2 cellular contexts compared by ENCODE assay signal in the genomic region with DNA sequence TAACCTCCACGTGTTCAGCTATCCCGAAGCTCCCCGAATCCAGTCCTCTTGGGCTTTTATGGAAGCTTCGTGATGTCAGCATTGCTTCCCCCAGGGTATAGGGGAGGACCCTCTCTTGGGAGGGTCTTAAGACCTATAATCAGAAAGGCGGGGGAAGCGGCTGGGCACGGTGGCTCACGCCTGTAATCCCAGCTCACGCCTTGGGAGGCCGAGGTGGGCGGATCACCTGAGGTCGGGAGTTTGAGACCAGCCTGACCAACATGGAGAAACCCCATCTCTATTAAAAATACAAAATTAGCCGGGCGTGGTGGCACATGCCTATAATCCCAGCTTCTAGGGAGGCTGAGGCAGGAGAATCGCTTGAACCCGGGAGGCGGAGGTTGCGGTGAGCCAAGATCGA. TPM values are rescaled to one million over a fixed set of nuclear protein-coding genes. Genes with fewer than 3 reads are reported as not detected.
"Had no signal": no experiment of that assay in that cellular context is flagged by ENCODE, and none has a peak within 500 bp of the region (broad histone marks: within the 10 kb centered on the region; RNA-seq: fewer than 3 reads in every experiment).

No MANE protein-coding gene starts in this region.

RNA-seq across cellular contexts. Expression of a gene that starts 29.8 kb away (rescaled TPM):
- total RNA-seq: G401 had no signal

RNA-seq across cellular contexts. Expression of a gene that starts 54.2 kb away (rescaled TPM):
- total RNA-seq: GM12878 had no signal
